Comparison of ENCODE assay signal across 1 cellular context in the genomic region with DNA sequence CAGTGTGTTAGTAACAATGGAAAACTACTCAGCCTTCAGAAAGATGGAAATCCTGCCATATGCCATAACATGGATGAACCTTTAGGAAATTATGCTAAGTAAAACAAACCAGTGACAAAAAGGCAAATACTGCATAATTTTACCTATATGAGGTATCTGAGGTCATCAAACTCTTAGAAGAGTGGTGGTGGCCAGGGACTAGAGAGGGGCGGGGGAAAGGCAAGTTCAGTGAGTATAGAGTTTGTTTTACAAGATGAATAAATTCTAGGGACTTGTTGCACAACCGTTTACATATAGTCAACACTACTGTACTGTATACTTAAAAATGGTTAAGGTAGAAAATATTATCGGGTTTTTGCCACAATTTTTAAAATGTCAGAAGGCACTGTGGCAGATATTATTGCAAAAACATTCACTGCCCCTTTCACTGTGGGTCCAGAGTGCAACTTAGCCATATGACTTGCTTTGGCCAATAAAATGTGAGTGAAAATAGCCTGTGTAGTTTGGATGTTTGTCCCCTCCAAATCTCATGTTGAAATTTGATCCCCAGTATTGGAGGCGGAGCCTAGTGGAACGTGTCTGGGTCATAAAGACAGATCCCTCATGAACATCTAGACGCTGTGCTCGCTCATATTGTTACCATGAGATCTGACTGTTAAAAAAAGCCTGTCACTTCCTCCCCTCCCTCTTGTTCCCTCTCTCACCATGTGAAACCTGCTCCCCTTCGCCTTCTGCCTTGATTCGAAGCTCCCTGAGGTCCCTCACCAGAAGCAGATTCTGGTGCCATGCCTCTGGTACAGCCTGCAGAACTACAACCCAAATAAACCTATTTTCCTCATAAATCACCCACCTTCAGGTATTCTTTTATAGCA.
TF ChIP-seq lines count a peak whose summit lies in the region.

No MANE protein-coding gene starts in this region.

TF ChIP-seq in HEK293, 187 proteins besides CTCF, POLR2A, EP300 and RAD21:
- TF ChIP-seq ZXDB (tag by site-specific recombination; IDR thresholded peaks at IDR 0.05), result no peak
- no peak for TF ChIP-seq ZBTB48 (tag by site-specific recombination; IDR thresholded peaks at IDR 0.05)
- TF ChIP-seq TRIM28 (IDR thresholded peaks at IDR 0.05; ENCODE audit: borderline replicate concordance, low read length), result peak; percentile 68; the same call in 1 of the 2 replicates
- TF ChIP-seq SETDB1 (IDR thresholded peaks at IDR 0.05; ENCODE audit: insufficient read length, low read length), result peak; percentile 33
- peak; percentile 39; the same call in 1 of the 2 replicates for TF ChIP-seq SCRT2 (tag by site-specific recombination; IDR thresholded peaks at IDR 0.05)
